8 cellular contexts compared by ENCODE assay signal in the genomic region with DNA sequence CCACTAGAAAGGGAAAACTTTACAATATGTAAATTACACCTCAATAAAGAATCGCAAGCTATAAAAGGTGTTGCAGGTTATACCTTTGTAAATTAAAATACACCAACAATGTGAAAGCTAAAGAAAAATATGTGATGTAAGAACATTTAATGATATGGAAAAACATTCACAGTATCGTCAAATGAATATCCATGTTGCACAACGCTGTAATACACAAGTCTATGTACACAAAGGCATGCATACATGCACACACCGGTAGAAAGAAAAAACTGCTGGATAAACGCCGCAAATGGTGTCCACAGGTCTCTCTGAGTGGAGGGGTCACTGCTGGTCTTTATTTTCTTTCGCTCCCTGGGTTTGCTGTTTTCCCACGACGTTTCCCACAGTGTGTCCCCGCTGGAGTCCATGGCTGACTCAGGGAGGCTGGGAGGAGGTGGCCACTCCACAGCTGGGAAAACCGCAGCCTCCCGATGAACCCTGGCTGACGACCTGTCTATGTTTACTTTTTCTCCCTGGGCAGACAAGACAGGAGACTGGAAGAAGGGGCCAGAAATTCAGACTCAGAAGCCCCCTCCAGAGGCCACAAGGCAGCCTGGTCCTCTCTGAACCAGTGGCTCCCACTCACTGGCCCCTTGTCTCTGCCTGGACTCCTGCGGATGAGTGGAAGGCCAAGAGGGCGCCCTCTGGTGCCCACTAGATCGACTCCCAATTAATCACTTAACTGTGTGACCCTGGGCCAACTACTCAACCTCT. TPM values are rescaled to one million over a fixed set of nuclear protein-coding genes. Genes with fewer than 3 reads are reported as not detected.
DNase-seq lines count a peak whose midpoint lies in the region; ATAC-seq and TF ChIP-seq lines count a peak whose summit lies in the region.

No MANE protein-coding gene starts in this region.

- H3K79me2 ChIP-seq in DND-41 (ENCODE audit: insufficient read depth, low read length): no peaks in the 10 kb centered on the region

- H3K4me1 Mint-ChIP-seq in dendritic cell treated with granulocyte-macrophage colony-stimulating factor and Interleukin-4, amounts not matched to agents 40 ng/mL and 50 ng/mL, for 4 days (ENCODE audit: low read depth): peaks cover 87% of the 10 kb centered on the region
- H3K4me1 Mint-ChIP-seq in mesothelial cell of epicardium: peaks cover 25% of the 10 kb centered on the region
- H3K4me1 Mint-ChIP-seq in immature natural killer cell: no peaks in the 10 kb centered on the region
- peaks cover 6% of the 10 kb centered on the region for H3K4me1 Mint-ChIP-seq in stimulated activated memory B cell treated with anti-CD40 and anti-IgM and Interleukin-4, amounts not matched to agents 10 μg/mL and 1 μg/mL and 100 μg/mL, for 72 hours

- DNase-seq in DND-41 (peak; percentile 17), NAMALWA (ENCODE audit: low spot score) (peak; percentile 11), mesothelial cell of epicardium (ENCODE audit: low spot score in 2 of 2, unreplicated experiment in 2 of 2) (no peak), NCI-H1436 treated with DMSO at 0.1 percent for 48 hours (lab: John Stamatoyannopoulos, UW) (no peak), immature natural killer cell (no peak)
- DNase-seq in activated naive CD4-positive, alpha-beta T cell treated with anti-CD3 and anti-CD28 coated beads, Interleukin-2, amount 50 U/mL, for 16 hours: no peak

- H3K27ac ChIP-seq in DND-41 (ENCODE audit: low read length): no peak overlapping the region

- peaks cover 5% of the 10 kb centered on the region for H3K9me3 Mint-ChIP-seq in dendritic cell treated with granulocyte-macrophage colony-stimulating factor and Interleukin-4, amounts not matched to agents 40 ng/mL and 50 ng/mL, for 4 days
- no peaks in the 10 kb centered on the region for H3K9me3 Mint-ChIP-seq in mesothelial cell of epicardium
- H3K9me3 Mint-ChIP-seq in immature natural killer cell: no peaks in the 10 kb centered on the region
- H3K9me3 Mint-ChIP-seq in stimulated activated memory B cell treated with anti-CD40 and anti-IgM and Interleukin-4, amounts not matched to agents 10 μg/mL and 1 μg/mL and 100 μg/mL, for 72 hours: no peaks in the 10 kb centered on the region

- TF ChIP-seq CTCF in DND-41 (IDR thresholded peaks at IDR 0.05; ENCODE audit: borderline replicate concordance, extremely low read depth, low read length, poor library complexity, severe bottlenecking): peak; percentile 52
- TF ChIP-seq CTCF in mesothelial cell of epicardium (IDR thresholded peaks at IDR 0.05; ENCODE audit: unreplicated experiment): no peak

- no peaks in the 10 kb centered on the region for H3K9me3 ChIP-seq in DND-41 (ENCODE audit: insufficient read depth, low read length, severe bottlenecking)

- H3K4me3 Mint-ChIP-seq in dendritic cell treated with granulocyte-macrophage colony-stimulating factor and Interleukin-4, amounts not matched to agents 40 ng/mL and 50 ng/mL, for 4 days: no peak overlapping the region
- H3K4me3 Mint-ChIP-seq in mesothelial cell of epicardium: no peak overlapping the region
- no peak overlapping the region for H3K4me3 Mint-ChIP-seq in immature natural killer cell
- H3K4me3 Mint-ChIP-seq in stimulated activated memory B cell treated with anti-CD40 and anti-IgM and Interleukin-4, amounts not matched to agents 10 μg/mL and 1 μg/mL and 100 μg/mL, for 72 hours: no peak overlapping the region

- H3K36me3 Mint-ChIP-seq in dendritic cell treated with granulocyte-macrophage colony-stimulating factor and Interleukin-4, amounts not matched to agents 40 ng/mL and 50 ng/mL, for 4 days (ENCODE audit: low read depth): no peaks in the 10 kb centered on the region
- no peaks in the 10 kb centered on the region for H3K36me3 Mint-ChIP-seq in mesothelial cell of epicardium
- no peaks in the 10 kb centered on the region for H3K36me3 Mint-ChIP-seq in immature natural killer cell
- no peaks in the 10 kb centered on the region for H3K36me3 Mint-ChIP-seq in stimulated activated memory B cell treated with anti-CD40 and anti-IgM and Interleukin-4, amounts not matched to agents 10 μg/mL and 1 μg/mL and 100 μg/mL, for 72 hours

- H3K27me3 ChIP-seq in DND-41 (ENCODE audit: insufficient read depth, low read length, poor library complexity): peaks cover 22% of the 10 kb centered on the region

- no peak overlapping the region for H3K4me3 ChIP-seq in DND-41 (ENCODE audit: low read depth in 1 of 2, low read length in 2 of 2)

- no peak overlapping the region for H2AFZ ChIP-seq in DND-41 (ENCODE audit: low read depth, low read length)

- peaks cover 4% of the 10 kb centered on the region for H4K20me1 ChIP-seq in DND-41 (ENCODE audit: insufficient read depth, low read length)

- H3K36me3 ChIP-seq in DND-41 (ENCODE audit: insufficient read depth, low read length): no peaks in the 10 kb centered on the region

- intact Hi-C loops in dendritic cell treated with granulocyte-macrophage colony-stimulating factor and Interleukin-4, amounts not matched to agents 40 ng/mL and 50 ng/mL, for 4 days (cut with micrococcal nuclease): no loop called here

- peaks cover 6% of the 10 kb centered on the region for H3K27me3 Mint-ChIP-seq in dendritic cell treated with granulocyte-macrophage colony-stimulating factor and Interleukin-4, amounts not matched to agents 40 ng/mL and 50 ng/mL, for 4 days
- H3K27me3 Mint-ChIP-seq in mesothelial cell of epicardium (ENCODE audit: low read depth): no peaks in the 10 kb centered on the region
- H3K27me3 Mint-ChIP-seq in immature natural killer cell (ENCODE audit: low read depth in 3 of 3): peaks cover 2 to 24% (median 8%) of the 10 kb centered on the region in 3 donors
- H3K27me3 Mint-ChIP-seq in stimulated activated memory B cell treated with anti-CD40 and anti-IgM and Interleukin-4, amounts not matched to agents 10 μg/mL and 1 μg/mL and 100 μg/mL, for 72 hours: peaks cover 67% of the 10 kb centered on the region

- H3K9ac ChIP-seq in DND-41 (ENCODE audit: low read depth, low read length): no peak overlapping the region

- H3K27ac Mint-ChIP-seq in dendritic cell treated with granulocyte-macrophage colony-stimulating factor and Interleukin-4, amounts not matched to agents 40 ng/mL and 50 ng/mL, for 4 days: peak overlapping the region; percentile 61
- H3K27ac Mint-ChIP-seq in mesothelial cell of epicardium (peak overlapping the region; percentile 66), immature natural killer cell (no peak overlapping the region)
- H3K27ac Mint-ChIP-seq in stimulated activated memory B cell treated with anti-CD40 and anti-IgM and Interleukin-4, amounts not matched to agents 10 μg/mL and 1 μg/mL and 100 μg/mL, for 72 hours: no peak overlapping the region

- no peaks in the 10 kb centered on the region for H3K4me1 ChIP-seq in DND-41 (ENCODE audit: insufficient read depth, low read length)

- ATAC-seq in DND-41 (ENCODE audit: insufficient read depth, low read depth): no peak
- no peak for ATAC-seq in stimulated activated memory B cell treated with anti-CD40 and anti-IgM and Interleukin-4, amounts not matched to agents 10 μg/mL and 1 μg/mL and 100 μg/mL, for 72 hours

- H3K4me2 ChIP-seq in DND-41 (ENCODE audit: insufficient read depth, low read length): no peak overlapping the region

RNA-seq across cellular contexts. Expression of gene BPI, which starts 13.0 kb away (rescaled TPM):
- not detected in 3 replicates for total RNA-seq in mesothelial cell of epicardium
- polyA plus RNA-seq in immature natural killer cell: not detected

RNA-seq across cellular contexts. Expression of gene KIAA1755, which starts 30.5 kb away (rescaled TPM):
- 3.3 to 4.4 TPM (median 3.6 TPM) in 3 replicates for total RNA-seq in mesothelial cell of epicardium
- not detected for polyA plus RNA-seq in immature natural killer cell

RNA-seq across cellular contexts. Expression of gene LBP, which starts 55.3 kb away (rescaled TPM):
- total RNA-seq in mesothelial cell of epicardium: not detected in 3 replicates
- not detected for polyA plus RNA-seq in immature natural killer cell

Comparison
In these comparisons a context has a peak if more than half of its experiments do, and no peak if none do; other contexts are left out.
1. DNase-seq: peak in DND-41 (single experiment) and NAMALWA (single experiment); none in mesothelial cell of epicardium (0 of 2), NCI-H1436 treated with DMSO at 0.1 percent for 48 hours (single experiment), immature natural killer cell (0 of 3) and activated naive CD4-positive, alpha-beta T cell treated with anti-CD3 and anti-CD28 coated beads, Interleukin-2, amount 50 U/mL, for 16 hours (single experiment).
2. H3K27ac Mint-ChIP-seq: peak in dendritic cell treated with granulocyte-macrophage colony-stimulating factor and Interleukin-4, amounts not matched to agents 40 ng/mL and 50 ng/mL, for 4 days (single experiment) and mesothelial cell of epicardium (single experiment); none in immature natural killer cell (0 of 6) and stimulated activated memory B cell treated with anti-CD40 and anti-IgM and Interleukin-4, amounts not matched to agents 10 μg/mL and 1 μg/mL and 100 μg/mL, for 72 hours (single experiment).